In the genomic region with DNA sequence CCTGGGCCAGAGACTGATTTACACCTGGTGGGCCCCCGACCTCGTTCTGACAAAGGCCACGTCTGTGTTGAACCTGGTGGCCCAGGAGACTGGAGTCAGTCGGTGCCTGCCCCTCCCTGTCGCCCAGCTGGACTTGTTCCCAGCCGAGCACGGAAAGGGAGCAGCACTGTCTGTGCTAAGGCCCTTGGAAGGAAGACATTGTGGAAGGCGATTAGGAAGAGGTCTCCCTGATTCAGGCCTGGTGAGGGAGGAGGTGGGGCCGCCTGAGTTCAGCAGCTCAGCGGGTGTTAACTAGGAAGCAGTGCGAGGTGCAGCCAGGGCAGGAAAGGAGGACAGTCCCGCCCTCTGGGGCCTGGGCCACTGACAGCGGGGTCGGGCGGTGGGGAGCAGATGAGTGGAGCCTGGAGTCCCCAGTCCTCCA, we compare ENCODE assay signal across 14 cellular contexts.
DNase-seq lines count a peak whose midpoint lies in the region; ATAC-seq and TF ChIP-seq lines count a peak whose summit lies in the region.
"Had no signal": no experiment of that assay in that cellular context is flagged by ENCODE, and none has a peak within 500 bp of the region (broad histone marks: within the 10 kb centered on the region; RNA-seq: fewer than 3 reads in every experiment).

No MANE protein-coding gene starts in this region.

- H3K79me1 ChIP-seq in mesendoderm (ENCODE audit: low read length): no peaks in the 10 kb centered on the region

- H3K9me3 ChIP-seq in right cardiac atrium (ENCODE audit: control insufficient read depth, low read length) (no peaks in the 10 kb centered on the region), right atrium auricular region (peaks cover 0 to 8% of the 10 kb centered on the region in 2 donors)

- no peak overlapping the region for H4K5ac ChIP-seq in mesendoderm (ENCODE audit: low read length)

- TF ChIP-seq CTCF in right atrium auricular region (IDR thresholded peaks at IDR 0.05): no peak

- H3K18ac ChIP-seq in mesendoderm (ENCODE audit: low read length): no peak overlapping the region

- no peak overlapping the region for H2BK15ac ChIP-seq in mesendoderm (replicated peaks; ENCODE audit: low read depth)

- H3K9ac ChIP-seq in mesendoderm (ENCODE audit: low read length): no peak overlapping the region

- no peaks in the 10 kb centered on the region for H3K79me2 ChIP-seq in mesendoderm (ENCODE audit: control insufficient read depth, insufficient read depth, low read length)

- H3K36me3 ChIP-seq in right atrium auricular region: no peaks in the 10 kb centered on the region
- no peaks in the 10 kb centered on the region for H3K36me3 ChIP-seq in mesendoderm (ENCODE audit: control insufficient read depth, insufficient read depth, low read length)

- DNase-seq in right cardiac atrium (peak in 2 of 3 donors; percentile 53 to 61), right atrium auricular region (ENCODE audit: low spot score) (no peak), cerebellar cortex (ENCODE audit: low spot score) (peak; percentile 17), mesendoderm (peak; percentile 29), Kasumi-1 (lab: John Stamatoyannopoulos, UW) (no peak), NCI-H2227 treated with DMSO at 0.1 percent for 48 hours (lab: John Stamatoyannopoulos, UW) (no peak)
- DNase-seq: ACHN; CD4-positive, alpha-beta memory T cell; DND-41; NCI-H1436 treated with DMSO at 0.1 percent for 48 hours; NCI-H226; NCI-H526 treated with DMSO at 0.1 percent for 48 hours; PC-3 had no signal

- H2AK5ac ChIP-seq in mesendoderm (ENCODE audit: low read length): no peak overlapping the region

- WGBS in right cardiac atrium: 47% methylated on average over 15 of the region's 15 CpGs
- WGBS in mesendoderm (ENCODE audit: extremely low coverage, insufficient coverage, low lambda C conversion rate): no CpG with 5 or more reads among the region's 15 CpGs

- H3K27me3 ChIP-seq in right cardiac atrium (ENCODE audit: control insufficient read depth, insufficient read depth) (no peaks in the 10 kb centered on the region), right atrium auricular region (no peaks in the 10 kb centered on the region), mesendoderm (ENCODE audit: insufficient read depth, low read length, poor library complexity) (no peaks in the 10 kb centered on the region)

- intact Hi-C loops in right cardiac atrium (cut with DNase I): loop anchor here in 2 of 4 donors (5.0 to 10.0 kb wide), 3 partner anchors 201 to 511 kb away; no protein-coding TSS in a partner anchor

- no peak overlapping the region for H3K23ac ChIP-seq in mesendoderm (ENCODE audit: low read length)

- peak in 1 of 2 donors; percentile 34 for ATAC-seq in right cardiac atrium
- no peak for ATAC-seq in HG03460 (IDR thresholded peaks at IDR 0.05; ENCODE audit: unreplicated experiment)
- ATAC-seq: PC-3 had no signal

- H3K4me2 ChIP-seq in mesendoderm (ENCODE audit: low read length): no peak overlapping the region

- no peaks in the 10 kb centered on the region for H3K4me1 ChIP-seq in right cardiac atrium (ENCODE audit: control insufficient read depth, insufficient read depth, low read length)
- H3K4me1 ChIP-seq in right atrium auricular region: no peaks in the 10 kb centered on the region
- H3K4me1 ChIP-seq in mesendoderm (ENCODE audit: control insufficient read depth, low read depth, low read length): no peaks in the 10 kb centered on the region

- no peak overlapping the region for H2BK120ac ChIP-seq in mesendoderm (ENCODE audit: low read depth, low read length)

- no peak overlapping the region for H2BK5ac ChIP-seq in mesendoderm (ENCODE audit: low read length)

- no peak overlapping the region for H3K4ac ChIP-seq in mesendoderm (ENCODE audit: low read depth, low read length)

- no peak overlapping the region for H4K8ac ChIP-seq in mesendoderm (ENCODE audit: low read depth, low read length)

- H3K4me3 ChIP-seq in right cardiac atrium (ENCODE audit: low read length) (no peak overlapping the region), right atrium auricular region (no peak overlapping the region), mesendoderm (ENCODE audit: low read length) (no peak overlapping the region)

- no peak overlapping the region for H3K56ac ChIP-seq in mesendoderm (ENCODE audit: low read length)

- H3K27ac ChIP-seq in right cardiac atrium (ENCODE audit: low read length) (no peak overlapping the region), right atrium auricular region (no peak overlapping the region), mesendoderm (ENCODE audit: low read depth, low read length) (no peak overlapping the region)

Comparison
In these comparisons a context has a peak if more than half of its experiments do, and no peak if none do; other contexts are left out.
1. DNase-seq: peak in right cardiac atrium (2 of 3), cerebellar cortex (single experiment) and mesendoderm (single experiment); none in right atrium auricular region (single experiment), Kasumi-1 (0 of 2) and NCI-H2227 treated with DMSO at 0.1 percent for 48 hours (single experiment).